ENCODE assay signal across 30 cellular contexts in genomic region chr19:32256341-32256975, GRCh38.
"Had no signal": no experiment of that assay in that cellular context is flagged by ENCODE, and none has a peak within 500 bp of the region (broad histone marks: within the 10 kb centered on the region; RNA-seq: fewer than 3 reads in every experiment).

No MANE protein-coding gene starts in this region.

- H3K36me3 ChIP-seq: neutrophil, ovary, right lobe of liver, sigmoid colon, stomach, thoracic aorta, thyroid gland, tibial nerve, upper lobe of left lung, uterus had no signal

- H3K27ac Mint-ChIP-seq: naive thymus-derived CD4-positive, alpha-beta T cell; natural killer cell; nephron; progenitor cell of endocrine pancreas; stimulated activated effector memory CD8-positive, alpha-beta T cell treated with anti-CD3 and anti-CD28 coated beads, Interleukin-12 subunit alpha, Interleukin-12 subunit beta, amount 100 ng/mL, for 72 hours; stimulated activated naive B cell treated with anti-CD40 and anti-IgM and Interleukin-4, amounts not matched to agents 10 μg/mL and 1 μg/mL and 100 μg/mL, for 72 hours; stimulated activated naive CD8-positive, alpha-beta T cell treated with anti-CD3 and anti-CD28 coated beads, Interleukin-15, Interleukin-2, amounts not matched to agents 100 ng/mL and 50 ng/mL, for 24 hours had no signal

- H3K4me3 ChIP-seq: ovary, psoas muscle, right lobe of liver, sigmoid colon, stomach, thoracic aorta, thyroid gland, tibial nerve, upper lobe of left lung, uterus had no signal

- H3K36me3 Mint-ChIP-seq: naive thymus-derived CD4-positive, alpha-beta T cell; natural killer cell; stimulated activated effector memory CD8-positive, alpha-beta T cell treated with anti-CD3 and anti-CD28 coated beads, Interleukin-12 subunit alpha, Interleukin-12 subunit beta, amount 100 ng/mL, for 72 hours; stimulated activated naive B cell treated with anti-CD40 and anti-IgM and Interleukin-4, amounts not matched to agents 10 μg/mL and 1 μg/mL and 100 μg/mL, for 72 hours had no signal

- H3K27ac ChIP-seq: neutrophil, ovary, parathyroid adenoma, psoas muscle, right lobe of liver, sigmoid colon, stomach, thoracic aorta, thyroid gland, tibial nerve, upper lobe of left lung, uterus had no signal

- H3K9me3 Mint-ChIP-seq: natural killer cell; stimulated activated effector memory CD8-positive, alpha-beta T cell treated with anti-CD3 and anti-CD28 coated beads, Interleukin-12 subunit alpha, Interleukin-12 subunit beta, amount 100 ng/mL, for 72 hours; stimulated activated naive CD8-positive, alpha-beta T cell treated with anti-CD3 and anti-CD28 coated beads, Interleukin-15, Interleukin-2, amounts not matched to agents 100 ng/mL and 50 ng/mL, for 24 hours had no signal

- H3K4me1 ChIP-seq: parathyroid adenoma, psoas muscle, right lobe of liver, sigmoid colon, stomach, thyroid gland, tibial nerve, upper lobe of left lung, uterus had no signal

- H3K4me3 Mint-ChIP-seq: naive thymus-derived CD4-positive, alpha-beta T cell; natural killer cell; nephron; neural crest cell; stimulated activated effector memory CD8-positive, alpha-beta T cell treated with anti-CD3 and anti-CD28 coated beads, Interleukin-12 subunit alpha, Interleukin-12 subunit beta, amount 100 ng/mL, for 72 hours; stimulated activated naive B cell treated with anti-CD40 and anti-IgM and Interleukin-4, amounts not matched to agents 10 μg/mL and 1 μg/mL and 100 μg/mL, for 72 hours; stimulated activated naive CD8-positive, alpha-beta T cell treated with anti-CD3 and anti-CD28 coated beads, Interleukin-15, Interleukin-2, amounts not matched to agents 100 ng/mL and 50 ng/mL, for 24 hours had no signal

- DNase-seq: naive thymus-derived CD4-positive, alpha-beta T cell; natural killer cell; nucleus accumbens; ovary; posterior cingulate gyrus; psoas muscle; right cardiac atrium; right lobe of liver; sigmoid colon; small intestine; stimulated activated CD4-positive, alpha-beta T cell treated with anti-CD3 and anti-CD28 coated beads, Interleukin-15, amount 100 ng/mL, for 24 hours; stimulated activated CD4-positive, alpha-beta T cell treated with anti-CD3 and anti-CD28 coated beads, Interleukin-2, amount 100 ng/mL, for 24 hours; stimulated activated CD4-positive, alpha-beta T cell treated with anti-CD3 and anti-CD28 coated beads, Interleukin-2, amount 100 ng/mL, for 48 hours; stimulated activated CD4-positive, alpha-beta T cell treated with anti-CD3 and anti-CD28 coated beads, Interleukin-4, amount 100 ng/mL, for 24 hours; stimulated activated naive B cell treated with anti-CD40 and anti-IgM and Interleukin-4, amounts not matched to agents 10 μg/mL and 1 μg/mL and 100 μg/mL, for 72 hours; stimulated activated naive CD4-positive, alpha-beta T cell treated with Interleukin-2 at 50 U/mL for 16 hours; stomach; thyroid gland; trophoblast cell; uterus had no signal

- H3K9me3 ChIP-seq: neutrophil, ovary, psoas muscle, right lobe of liver, sigmoid colon, thoracic aorta, thyroid gland, tibial nerve, upper lobe of left lung, uterus had no signal

- H3K4me1 Mint-ChIP-seq: naive thymus-derived CD4-positive, alpha-beta T cell; natural killer cell; neural crest cell; stimulated activated effector memory CD8-positive, alpha-beta T cell treated with anti-CD3 and anti-CD28 coated beads, Interleukin-12 subunit alpha, Interleukin-12 subunit beta, amount 100 ng/mL, for 72 hours; stimulated activated naive B cell treated with anti-CD40 and anti-IgM and Interleukin-4, amounts not matched to agents 10 μg/mL and 1 μg/mL and 100 μg/mL, for 72 hours had no signal

- H3K27me3 ChIP-seq: neutrophil, ovary, right lobe of liver, sigmoid colon, thyroid gland, upper lobe of left lung, uterus had no signal
